In the genomic region with DNA sequence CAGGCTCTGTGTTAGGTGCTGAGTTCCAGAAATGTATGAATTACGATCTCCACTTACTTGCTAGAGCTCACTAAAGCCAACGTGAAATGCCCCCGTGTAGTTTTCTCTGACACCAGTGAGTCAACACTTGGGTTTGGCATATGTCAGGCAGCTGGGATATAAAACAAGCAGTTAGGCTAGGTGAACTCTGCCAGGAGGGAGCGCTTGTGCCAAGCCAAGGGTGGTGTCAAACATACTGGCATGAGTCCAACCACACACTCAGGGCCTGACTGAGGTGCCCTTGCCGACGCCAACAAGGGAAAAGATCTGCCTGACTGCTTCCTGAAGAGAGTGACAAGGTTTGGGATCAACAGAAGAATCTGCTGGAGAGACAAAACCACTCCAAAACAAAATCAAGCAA, we compare ENCODE assay signal across 13 cellular contexts.
DNase-seq lines count a peak whose midpoint lies in the region; ATAC-seq, FAIRE-seq and TF ChIP-seq lines count a peak whose summit lies in the region.
"Had no signal": no experiment of that assay in that cellular context is flagged by ENCODE, and none has a peak within 500 bp of the region (broad histone marks: within the 10 kb centered on the region; RNA-seq: fewer than 3 reads in every experiment).

No MANE protein-coding gene starts in this region.

- peak; percentile 18 to 90 (median 73) for DNase-seq in NCI-H1417 (lab: John Stamatoyannopoulos, UW)
- no peak for DNase-seq in NCI-H1417 treated with DMSO at 0.1 percent for 48 hours (lab: John Stamatoyannopoulos, UW)
- DNase-seq in PC-3 = peak; percentile 88
- DNase-seq in Right ventricle myocardium superior = peak; percentile 79
- DNase-seq in upper lobe of right lung = peak; percentile 77
- DNase-seq in H54 (ENCODE audit: insufficient read length, low spot score) = no peak
- DNase-seq in AG20443 (ENCODE audit: low spot score) = no peak
- DNase-seq: activated B cell treated with CpG ODN at 0.5 μM for 24 hours; activated naive CD8-positive, alpha-beta T cell treated with anti-CD3 and anti-CD28 coated beads, Interleukin-2, amount 10 ng/mL, durations not matched to agents 7 days and 5 days; stimulated activated CD4-positive, alpha-beta T cell treated with anti-CD3 and anti-CD28 coated beads, Interleukin-15, amount 100 ng/mL, for 24 hours had no signal

- no peak for FAIRE-seq in H54 (lab: Jason Lieb, UNC)
- FAIRE-seq: endothelial cell of umbilical vein had no signal

- CTCF ChIA-PET in PC-3 (lab: Charles Lee) = interaction anchor here (0.7 to 1.3 kb wide), 3 partner anchors 97 to 1641 kb away, joined by 3 to 4 read pairs (median 3); no protein-coding TSS in a partner anchor

- H3K9ac ChIP-seq in PC-3 (ENCODE audit: low read length) = 0 out of 2 replicates have a peak overlapping the region, but pooled peaks have one; percentile 13

- POLR2A ChIA-PET in PC-3 (lab: Charles Lee; ENCODE audit: unreplicated experiment) = no interaction called here

- no peak for TF ChIP-seq POLR2A in H54 (IDR thresholded peaks at IDR 0.05; ENCODE audit: low read depth, low read length)

- H3K27me3 ChIP-seq in PC-3 (ENCODE audit: low read length) = no peaks in the 10 kb centered on the region
- no peaks in the 10 kb centered on the region for H3K27me3 ChIP-seq in upper lobe of right lung

- H3K4me1 ChIP-seq in PC-3 (ENCODE audit: insufficient read depth, low read length) (peaks cover 18% of the 10 kb centered on the region), upper lobe of right lung (no peaks in the 10 kb centered on the region)

- H3K36me3 ChIP-seq in PC-3 (ENCODE audit: low read depth, low read length) (no peaks in the 10 kb centered on the region), upper lobe of right lung (no peaks in the 10 kb centered on the region)

- 0 out of 2 replicates have a peak overlapping the region, but pooled peaks have one; percentile 0 for H2AFZ ChIP-seq in PC-3 (ENCODE audit: low read length)

- ATAC-seq in PC-3 (peak; percentile 80), Right ventricle myocardium superior (ENCODE audit: poor library complexity) (peak; percentile 94), upper lobe of right lung (peak; percentile 83), HG03460 (IDR thresholded peaks at IDR 0.05; ENCODE audit: unreplicated experiment) (no peak)

- H3K27ac ChIP-seq in PC-3 (ENCODE audit: low read length) (peak overlapping the region; percentile 63), upper lobe of right lung (no peak overlapping the region)
- H3K27ac ChIP-seq: 22Rv1 had no signal

- TF ChIP-seq CTCF in PC-3 (conservative IDR thresholded peaks at IDR 0.05; ENCODE audit: low read depth, low read length) = peak; percentile 47
- TF ChIP-seq CTCF in upper lobe of right lung (IDR thresholded peaks at IDR 0.05) = no peak

- H3F3A ChIP-seq in PC-3 (ENCODE audit: low read length, unreplicated experiment) = no peaks in the 10 kb centered on the region

- H3K4me3 ChIP-seq in PC-3 (ENCODE audit: low read length) (no peak overlapping the region), upper lobe of right lung (no peak overlapping the region)

- H3K9me2 ChIP-seq in PC-3 (replicated peaks; ENCODE audit: low read length) = no peaks in the 10 kb centered on the region

- BruUV-seq in PC-3 (replicated peaks; lab: Mats Ljungman, UMichigan) = no TSS peak

- no peaks in the 10 kb centered on the region for H4K20me1 ChIP-seq in PC-3 (ENCODE audit: low read length)

- intact Hi-C loops in PC-3 (cut with micrococcal nuclease) = loop anchor here (2.0 kb wide), 1 partner anchor 58 kb away; no protein-coding TSS in a partner anchor
- intact Hi-C loops in Right ventricle myocardium superior (cut with DNase I) = no loop called here
- intact Hi-C loops in upper lobe of right lung (cut with DNase I) = no loop called here

- H3K4me2 ChIP-seq in PC-3 (ENCODE audit: low read length) = peak overlapping the region; percentile 37

- no peaks in the 10 kb centered on the region for H3K79me2 ChIP-seq in PC-3 (ENCODE audit: low read length)

- H3K9me3 ChIP-seq in PC-3 (ENCODE audit: low read length) = no peaks in the 10 kb centered on the region
- no peaks in the 10 kb centered on the region for H3K9me3 ChIP-seq in upper lobe of right lung

Comparison
In these comparisons a context has a peak if more than half of its experiments do, and no peak if none do; other contexts are left out.
1. DNase-seq: peak in NCI-H1417 (3 of 3), PC-3 (single experiment), Right ventricle myocardium superior (single experiment) and upper lobe of right lung (single experiment); none in NCI-H1417 treated with DMSO at 0.1 percent for 48 hours (single experiment), H54 (single experiment) and AG20443 (single experiment).